ENCODE assay signal across 9 cellular contexts in genomic region chr6:170177383-170178265, GRCh38.
A peak's percentile ranks its signal among the peaks of the same experiment; 100 is the strongest.
DNase-seq lines count a peak whose midpoint lies in the region; ATAC-seq, FAIRE-seq and TF ChIP-seq lines count a peak whose summit lies in the region.
"Had no signal": no experiment of that assay in that cellular context is flagged by ENCODE, and none has a peak within 500 bp of the region (broad histone marks: within the 10 kb centered on the region; RNA-seq: fewer than 3 reads in every experiment).

No MANE protein-coding gene starts in this region.

- no peak overlapping the region for H3K4me3 ChIP-seq in spleen

- H3K27ac ChIP-seq in epithelial cell of prostate: peak overlapping the region; percentile 76
- no peak overlapping the region for H3K27ac ChIP-seq in spleen

- peak; percentile 45 to 68 for DNase-seq in SHP77 (lab: John Stamatoyannopoulos, UW)
- DNase-seq in SHP77 treated with DMSO at 0.1 percent for 48 hours (lab: John Stamatoyannopoulos, UW): no peak
- peak; percentile 82 for DNase-seq in NCI-H748 (lab: John Stamatoyannopoulos, UW; ENCODE audit: unreplicated experiment)
- no peak for DNase-seq in epithelial cell of prostate (ENCODE audit: low read depth, low spot score)
- peak; percentile 76 for DNase-seq in spleen
- DNase-seq in AG08396 (ENCODE audit: low spot score): no peak
- DNase-seq in frontal cortex (ENCODE audit: low spot score in 2 of 2): no peak

- ATAC-seq in GM21423 (IDR thresholded peaks at IDR 0.05; ENCODE audit: unreplicated experiment): no peak

- WGBS in spleen, 5 donors: 89 to 90% (median 90%) methylated on average over 37 to 38 of the region's 38 CpGs

- H3K27me3 ChIP-seq in spleen (replicated peaks in 1 of 7): peaks cover 0 to 33% (median 0%) of the 10 kb centered on the region in 7 donors
- H3K27me3 ChIP-seq: MG63 had no signal

- no peak for TF ChIP-seq CTCF in spleen (IDR thresholded peaks at IDR 0.05 in 8 of 11, conservative IDR thresholded peaks at IDR 0.05 in 3 of 11)

- H3K36me3 ChIP-seq in spleen: no peaks in the 10 kb centered on the region
- H3K36me3 ChIP-seq: MG63 had no signal

- intact Hi-C loops in spleen (cut with DNase I; ENCODE audit: low total_unique reads): no loop called here

- TF ChIP-seq POLR2A in spleen (IDR thresholded peaks at IDR 0.05): no peak

- H3K4me1 ChIP-seq in spleen: peaks cover 0 to 14% (median 2%) of the 10 kb centered on the region in 6 donors

- no peak for FAIRE-seq in frontal cortex (lab: Jason Lieb, UNC)

- H3K9me3 ChIP-seq in spleen: peaks cover 0 to 4% (median 0%) of the 10 kb centered on the region in 8 donors
- H3K9me3 ChIP-seq: MG63 had no signal

Comparison
In these comparisons a context has a peak if more than half of its experiments do, and no peak if none do; other contexts are left out.
1. DNase-seq: peak in SHP77 (2 of 2), NCI-H748 (single experiment) and spleen (single experiment); none in SHP77 treated with DMSO at 0.1 percent for 48 hours (single experiment), epithelial cell of prostate (single experiment), AG08396 (single experiment) and frontal cortex (0 of 2).